ENCODE assay signal across 7 cellular contexts in genomic region chr6:11324453-11325023, GRCh38.
A peak's percentile ranks its signal among the peaks of the same experiment; 100 is the strongest.
DNase-seq lines count a peak whose midpoint lies in the region; ATAC-seq and TF ChIP-seq lines count a peak whose summit lies in the region.

No MANE protein-coding gene starts in this region.

- H3K27me3 Mint-ChIP-seq in activated naive CD4-positive, alpha-beta T cell treated with anti-CD3 and anti-CD28 coated beads for 36 hours (ENCODE audit: low read depth) = no peaks in the 10 kb centered on the region
- H3K27me3 Mint-ChIP-seq in CD8-positive, alpha-beta T cell (ENCODE audit: low read depth) = no peaks in the 10 kb centered on the region

- POLR2A ChIA-PET in CD8-positive, alpha-beta T cell (lab: Charles Lee) = no interaction called here

- H3K27ac ChIP-seq in CD8-positive, alpha-beta T cell (ENCODE audit: low read depth, low read length) = no peak overlapping the region

- no peaks in the 10 kb centered on the region for H3K9me3 ChIP-seq in CD8-positive, alpha-beta T cell (ENCODE audit: low read length)

- H3K4me3 ChIP-seq in CD8-positive, alpha-beta T cell (ENCODE audit: low read depth, low read length) = no peak overlapping the region

- peaks cover 42% of the 10 kb centered on the region for H3K4me1 Mint-ChIP-seq in activated naive CD4-positive, alpha-beta T cell treated with anti-CD3 and anti-CD28 coated beads for 36 hours (ENCODE audit: low read depth)
- peaks cover 32% of the 10 kb centered on the region for H3K4me1 Mint-ChIP-seq in CD8-positive, alpha-beta T cell (ENCODE audit: low read depth)

- H3K4me3 Mint-ChIP-seq in activated naive CD4-positive, alpha-beta T cell treated with anti-CD3 and anti-CD28 coated beads for 36 hours = peak overlapping the region; percentile 16
- no peak overlapping the region for H3K4me3 Mint-ChIP-seq in CD8-positive, alpha-beta T cell

- H3K36me3 ChIP-seq in CD8-positive, alpha-beta T cell (ENCODE audit: insufficient read depth, low read length) = no peaks in the 10 kb centered on the region

- peak; percentile 70 for DNase-seq in activated naive CD4-positive, alpha-beta T cell treated with anti-CD3 and anti-CD28 coated beads for 36 hours
- peak; percentile 34 for DNase-seq in stimulated activated CD8-positive, alpha-beta memory T cell treated with anti-CD3 and anti-CD28 coated beads, Interleukin-4, amount 100 ng/mL, for 24 hours (ENCODE audit: low read depth)
- DNase-seq in Right ventricle myocardium inferior (ENCODE audit: missing footprints) = no peak
- no peak for DNase-seq in GM19238 (ENCODE audit: insufficient read length, low spot score)
- DNase-seq in CD8-positive, alpha-beta T cell = no peak

- no peaks in the 10 kb centered on the region for H3K4me1 ChIP-seq in CD8-positive, alpha-beta T cell (ENCODE audit: insufficient read depth, low read length)

- no peaks in the 10 kb centered on the region for H3K9me3 Mint-ChIP-seq in activated naive CD4-positive, alpha-beta T cell treated with anti-CD3 and anti-CD28 coated beads for 36 hours
- no peaks in the 10 kb centered on the region for H3K9me3 Mint-ChIP-seq in CD8-positive, alpha-beta T cell

- CTCF ChIA-PET in activated naive CD4-positive, alpha-beta T cell treated with anti-CD3 and anti-CD28 coated beads for 36 hours (lab: Charles Lee) = interaction anchor here (0.5 to 1.0 kb wide), 2 partner anchors 124 to 225 kb away, joined by 3 to 5 read pairs; no protein-coding TSS in a partner anchor
- CTCF ChIA-PET in CD8-positive, alpha-beta T cell (lab: Charles Lee) = interaction anchor here (1.0 to 1.3 kb wide), 2 partner anchors 43 to 152 kb away, joined by 3 to 4 read pairs; no protein-coding TSS in a partner anchor

- H3K27ac Mint-ChIP-seq in activated naive CD4-positive, alpha-beta T cell treated with anti-CD3 and anti-CD28 coated beads for 36 hours = peak overlapping the region; percentile 80
- H3K27ac Mint-ChIP-seq in CD8-positive, alpha-beta T cell = no peak overlapping the region

- TF ChIP-seq CTCF in CD8-positive, alpha-beta T cell (IDR thresholded peaks at IDR 0.05) = no peak

- no peaks in the 10 kb centered on the region for H3K27me3 ChIP-seq in CD8-positive, alpha-beta T cell (ENCODE audit: insufficient read depth, low read length)

- peak; percentile 70 for ATAC-seq in GM19438 (IDR thresholded peaks at IDR 0.05; ENCODE audit: low read depth, unreplicated experiment)
- peak; percentile 80 for ATAC-seq in HG03095 (IDR thresholded peaks at IDR 0.05; ENCODE audit: unreplicated experiment)
- ATAC-seq in Right ventricle myocardium inferior = no peak
- ATAC-seq in CD8-positive, alpha-beta T cell = no peak

- peaks cover 17% of the 10 kb centered on the region for H3K36me3 Mint-ChIP-seq in activated naive CD4-positive, alpha-beta T cell treated with anti-CD3 and anti-CD28 coated beads for 36 hours (ENCODE audit: low read depth)
- H3K36me3 Mint-ChIP-seq in CD8-positive, alpha-beta T cell = peaks cover 64% of the 10 kb centered on the region

- intact Hi-C loops in activated naive CD4-positive, alpha-beta T cell treated with anti-CD3 and anti-CD28 coated beads for 36 hours (cut with micrococcal nuclease) = loop anchor here (1.0 kb wide), 4 partner anchors 30 to 136 kb away; partner anchors contain the start of gene NEDD9
- intact Hi-C loops in Right ventricle myocardium inferior (cut with DNase I) = no loop called here
- intact Hi-C loops in CD8-positive, alpha-beta T cell (cut with DNase I, micrococcal nuclease) = no loop called here

Comparison
In these comparisons a context has a peak if more than half of its experiments do, and no peak if none do; other contexts are left out.
1. ATAC-seq: peak in GM19438 (single experiment) and HG03095 (single experiment); none in Right ventricle myocardium inferior (single experiment) and CD8-positive, alpha-beta T cell (single experiment).
2. DNase-seq: peak in activated naive CD4-positive, alpha-beta T cell treated with anti-CD3 and anti-CD28 coated beads for 36 hours (single experiment) and stimulated activated CD8-positive, alpha-beta memory T cell treated with anti-CD3 and anti-CD28 coated beads, Interleukin-4, amount 100 ng/mL, for 24 hours (single experiment); none in Right ventricle myocardium inferior (single experiment), GM19238 (single experiment) and CD8-positive, alpha-beta T cell (0 of 7).